1 cellular context compared by ENCODE assay signal in genomic region chr19:54152267-54152666, GRCh38.
TF ChIP-seq lines count a peak whose summit lies in the region.

No MANE protein-coding gene starts in this region.

TF ChIP-seq in HepG2, 621 proteins besides CTCF, POLR2A, EP300 and RAD21:
- TF ChIP-seq NCOA2 (CRISPR knock-in tag; IDR thresholded peaks at IDR 0.05): no peak
- TF ChIP-seq SRSF4 (IDR thresholded peaks at IDR 0.05; ENCODE audit: low read depth, low read length, poor library complexity, severe bottlenecking): no peak
- TF ChIP-seq RBFOX2 (IDR thresholded peaks at IDR 0.05; ENCODE audit: low read depth, low read length): 0 out of 2 replicates have a peak, but pooled peaks have one; percentile 10
- no peak for TF ChIP-seq GZF1 (CRISPR knock-in tag; IDR thresholded peaks at IDR 0.05)
- no peak for TF ChIP-seq AKNA (CRISPR knock-in tag; IDR thresholded peaks at IDR 0.05; ENCODE audit: borderline replicate concordance)
- no peak for TF ChIP-seq ZNF281 (CRISPR knock-in tag; IDR thresholded peaks at IDR 0.05; ENCODE audit: borderline replicate concordance)
- TF ChIP-seq AGO2 (optimal IDR thresholded peaks at IDR 0.05; ENCODE audit: low read depth, low read length): peak; percentile 57
- no peak for TF ChIP-seq ZNF292 (CRISPR knock-in tag; IDR thresholded peaks at IDR 0.05; ENCODE audit: borderline replicate concordance, low read depth)
- peak; percentile 42 for TF ChIP-seq AGO1 (IDR thresholded peaks at IDR 0.05; ENCODE audit: low read depth, low read length, poor library complexity, severe bottlenecking)
- TF ChIP-seq SETDB1 (CRISPR knock-in tag; IDR thresholded peaks at IDR 0.05; ENCODE audit: borderline replicate concordance): no peak
- TF ChIP-seq MAFK (conservative IDR thresholded peaks at IDR 0.05 in 1 of 2, IDR thresholded peaks at IDR 0.05 in 1 of 2; ENCODE audit: low read length in 2 of 2): no peak
- TF ChIP-seq ETS1 (CRISPR knock-in tag; IDR thresholded peaks at IDR 0.05): no peak
TF ChIP-seq in HepG2: peak in this region for 3.
